8 cellular contexts compared by ENCODE assay signal in the genomic region with DNA sequence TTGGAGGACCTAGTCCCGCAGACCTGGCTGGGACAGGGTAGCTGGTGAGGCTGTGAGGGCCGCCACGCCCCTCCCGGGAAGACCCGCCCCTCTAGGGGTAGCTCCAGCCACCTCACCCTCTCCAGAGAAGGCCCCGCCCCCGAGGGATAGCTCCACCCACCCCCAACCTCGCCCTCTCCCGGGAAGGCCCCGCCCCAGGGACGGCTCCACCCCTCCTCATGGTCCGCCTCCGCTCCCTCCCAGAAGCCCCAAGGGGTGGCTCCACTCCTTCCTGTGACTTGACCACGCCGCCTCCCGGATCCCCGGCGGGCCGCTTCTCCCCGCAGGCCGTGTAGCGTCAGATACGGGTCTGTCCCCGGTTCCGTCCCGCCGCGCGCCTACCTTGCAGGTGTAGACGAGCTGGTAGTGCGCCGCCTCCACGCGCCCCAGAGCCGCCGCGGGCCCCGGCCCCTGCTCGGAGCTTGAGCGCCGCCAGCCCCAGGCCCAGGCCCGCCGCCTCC. TPM values are rescaled to one million over a fixed set of nuclear protein-coding genes. Genes with fewer than 3 reads are reported as not detected.
DNase-seq lines count a peak whose midpoint lies in the region; ATAC-seq and TF ChIP-seq lines count a peak whose summit lies in the region.

No MANE protein-coding gene starts in this region.

- H3K4me3 Mint-ChIP-seq in activated CD4-positive, alpha-beta memory T cell treated with anti-CD3 and anti-CD28 coated beads, Interleukin-2, amount 10 ng/mL, durations not matched to agents 7 days and 5 days = peak overlapping the region; percentile 82

- peaks cover 6% of the 10 kb centered on the region for H3K4me1 Mint-ChIP-seq in activated CD4-positive, alpha-beta memory T cell treated with anti-CD3 and anti-CD28 coated beads, Interleukin-2, amount 10 ng/mL, durations not matched to agents 7 days and 5 days

- H3K36me3 Mint-ChIP-seq in activated CD4-positive, alpha-beta memory T cell treated with anti-CD3 and anti-CD28 coated beads, Interleukin-2, amount 10 ng/mL, durations not matched to agents 7 days and 5 days (ENCODE audit: low read depth) = no peaks in the 10 kb centered on the region

- H3K27me3 Mint-ChIP-seq in activated CD4-positive, alpha-beta memory T cell treated with anti-CD3 and anti-CD28 coated beads, Interleukin-2, amount 10 ng/mL, durations not matched to agents 7 days and 5 days = no peaks in the 10 kb centered on the region

- H3K27me3 ChIP-seq in dorsolateral prefrontal cortex (no peaks in the 10 kb centered on the region), lower lobe of right lung (ENCODE audit: low read depth) (no peaks in the 10 kb centered on the region)

- H3K4me3 ChIP-seq in dorsolateral prefrontal cortex (peak overlapping the region; percentile 47 to 97 (median 77)), lower lobe of right lung (peak overlapping the region; percentile 79)

- TF ChIP-seq CTCF in dorsolateral prefrontal cortex (IDR thresholded peaks at IDR 0.05 in 54 of 56, conservative IDR thresholded peaks at IDR 0.05 in 2 of 56; ENCODE audit: low read depth in 1 of 56, partially characterized antibody in 56 of 56) = peak in 5 of 56 donors; percentile 5 to 33 (median 26)
- no peak for TF ChIP-seq CTCF in lower lobe of right lung (IDR thresholded peaks at IDR 0.05)

- intact Hi-C loops in dorsolateral prefrontal cortex (cut with DNase I) = loop anchor here (1.0 to 5.0 kb wide), 5 partner anchors 17 to 51 kb away; partner anchors contain the start of genes GPSM1 (in 1 of the 2) and SNAPC4 (in 1 of the 2)
- intact Hi-C loops in lower lobe of right lung (cut with DNase I) = no loop called here

- CTCF ChIA-PET in activated CD4-positive, alpha-beta memory T cell treated with anti-CD3 and anti-CD28 coated beads, Interleukin-2, amount 10 ng/mL, durations not matched to agents 7 days and 5 days (lab: Charles Lee) = interaction anchor here (0.7 to 2.9 kb wide), 13 partner anchors 9 to 367 kb away, joined by 3 to 31 read pairs (median 4); partner anchors contain the start of genes ENTR1, INPP5E and PMPCA

- H3K27ac Mint-ChIP-seq in activated CD4-positive, alpha-beta memory T cell treated with anti-CD3 and anti-CD28 coated beads, Interleukin-2, amount 10 ng/mL, durations not matched to agents 7 days and 5 days = peak overlapping the region; percentile 88

- POLR2A ChIA-PET in activated CD4-positive, alpha-beta memory T cell treated with anti-CD3 and anti-CD28 coated beads, Interleukin-2, amount 10 ng/mL, durations not matched to agents 7 days and 5 days (lab: Charles Lee) = interaction anchor here (0.8 to 2.5 kb wide), 28 partner anchors 9 to 733 kb away, joined by 3 to 23 read pairs (median 4); partner anchors contain the start of genes CAMSAP1, ENTR1, GPSM1 and PMPCA

- no peaks in the 10 kb centered on the region for H3K9me3 ChIP-seq in lower lobe of right lung

- H3K36me3 ChIP-seq in lower lobe of right lung = peaks cover 1% of the 10 kb centered on the region

- ATAC-seq in GM19372 (IDR thresholded peaks at IDR 0.05; ENCODE audit: low read depth, unreplicated experiment) = peak; percentile 77
- ATAC-seq in HG03520 (IDR thresholded peaks at IDR 0.05; ENCODE audit: unreplicated experiment) = peak; percentile 70
- ATAC-seq in lower lobe of right lung = peak; percentile 95

- DNase-seq in CD1c-positive myeloid dendritic cell (ENCODE audit: extremely low spot score) (peak; percentile 96), NCI-H748 (lab: John Stamatoyannopoulos, UW; ENCODE audit: unreplicated experiment) (peak; percentile 92), dorsolateral prefrontal cortex (peak; percentile 82 to 97 (median 93)), lower lobe of right lung (peak; percentile 98)
- DNase-seq in activated CD4-positive, alpha-beta memory T cell treated with anti-CD3 and anti-CD28 coated beads, Interleukin-2, amount 10 ng/mL, durations not matched to agents 7 days and 5 days = peak; percentile 96
- DNase-seq in stimulated activated CD4-positive, alpha-beta T cell treated with anti-CD3 and anti-CD28 coated beads, TNF-alpha, amount 100 ng/mL, for 24 hours (ENCODE audit: low read depth in 3 of 3) = peak; percentile 89 to 98 (median 96)

- H3K27ac ChIP-seq in dorsolateral prefrontal cortex = peak overlapping the region in 55 of 59 donors; percentile 23 to 95 (median 84)
- H3K27ac ChIP-seq in lower lobe of right lung = peak overlapping the region; percentile 92

- peaks cover 28% of the 10 kb centered on the region for H3K4me1 ChIP-seq in lower lobe of right lung

- H3K9me3 Mint-ChIP-seq in activated CD4-positive, alpha-beta memory T cell treated with anti-CD3 and anti-CD28 coated beads, Interleukin-2, amount 10 ng/mL, durations not matched to agents 7 days and 5 days = no peaks in the 10 kb centered on the region

RNA-seq across cellular contexts. Expression of gene DNLZ, which starts 0.4 kb away (rescaled TPM):
- total RNA-seq in activated CD4-positive, alpha-beta memory T cell treated with anti-CD3 and anti-CD28 coated beads, Interleukin-2, amount 10 ng/mL, durations not matched to agents 7 days and 5 days = 10 to 100 TPM; 11.5 TPM
- total RNA-seq in dorsolateral prefrontal cortex (10 to 100 TPM; 10.7 to 49.9 (median 18.5) TPM), lower lobe of right lung (12.9 TPM)

RNA-seq across cellular contexts. Expression of gene CARD9, which starts 10.3 kb away (rescaled TPM):
- 1 to 10 TPM in 1 of 2 experiments, under 1 TPM in 1; 0.55 to 1.3 TPM for total RNA-seq in activated CD4-positive, alpha-beta memory T cell treated with anti-CD3 and anti-CD28 coated beads, Interleukin-2, amount 10 ng/mL, durations not matched to agents 7 days and 5 days
- 10 to 100 TPM in 8 of 120 experiments, 1 to 10 TPM in 112; 1.4 to 16.3 (median 5.4) TPM for total RNA-seq in dorsolateral prefrontal cortex
- total RNA-seq in lower lobe of right lung = 15.0 TPM

RNA-seq across cellular contexts. Expression of gene GPSM1, which starts 35.8 kb away (rescaled TPM):
- 1 to 10 TPM; 6.0 to 6.5 TPM for total RNA-seq in activated CD4-positive, alpha-beta memory T cell treated with anti-CD3 and anti-CD28 coated beads, Interleukin-2, amount 10 ng/mL, durations not matched to agents 7 days and 5 days
- total RNA-seq in dorsolateral prefrontal cortex (10 to 100 TPM; 31.5 to 79.7 (median 44.8) TPM), lower lobe of right lung (19.2 TPM)

RNA-seq across cellular contexts. Expression of gene SNAPC4, which starts 36.8 kb away (rescaled TPM):
- 1 to 10 TPM; 8.8 TPM for total RNA-seq in activated CD4-positive, alpha-beta memory T cell treated with anti-CD3 and anti-CD28 coated beads, Interleukin-2, amount 10 ng/mL, durations not matched to agents 7 days and 5 days
- total RNA-seq in dorsolateral prefrontal cortex = 10 to 100 TPM in 119 of 120 experiments, 1 to 10 TPM in 1; 9.8 to 23.9 (median 14.4) TPM
- 7.4 TPM for total RNA-seq in lower lobe of right lung

RNA-seq across cellular contexts. Expression of gene ENTR1, which starts 47.3 kb away (rescaled TPM):
- total RNA-seq in activated CD4-positive, alpha-beta memory T cell treated with anti-CD3 and anti-CD28 coated beads, Interleukin-2, amount 10 ng/mL, durations not matched to agents 7 days and 5 days = 10 to 100 TPM; 49.2 to 54.9 TPM
- total RNA-seq in dorsolateral prefrontal cortex (10 to 100 TPM; 22.3 to 62.1 (median 38.0) TPM), lower lobe of right lung (34.3 TPM)

Comparison
In these comparisons a context has a peak if more than half of its experiments do, and no peak if none do; other contexts are left out.
1. Peak in every context shown above with its lines: DNase-seq, ATAC-seq, H3K4me3 ChIP-seq and H3K27ac ChIP-seq.